Comparison of ENCODE assay signal across 8 cellular contexts in the genomic region with DNA sequence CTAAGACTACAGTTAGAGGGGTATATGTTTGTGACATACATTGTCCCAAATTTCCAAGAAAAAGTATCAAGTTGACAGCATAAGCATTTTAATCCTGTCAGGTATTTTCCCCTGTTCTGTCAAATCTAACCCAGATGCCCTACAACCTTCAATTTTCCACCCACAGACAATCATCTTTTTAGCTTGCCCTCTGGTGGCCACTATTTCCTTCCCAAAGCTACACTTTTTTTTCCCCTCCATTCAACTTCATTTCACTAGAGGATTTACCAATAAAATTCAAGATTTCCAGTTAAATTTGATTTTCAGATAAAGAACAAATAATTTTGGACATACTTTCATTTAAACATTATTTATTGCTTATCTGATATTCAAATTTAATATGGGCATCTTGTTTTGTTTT.
DNase-seq lines count a peak whose midpoint lies in the region; ATAC-seq and TF ChIP-seq lines count a peak whose summit lies in the region.

No MANE protein-coding gene starts in this region.

- no peak overlapping the region for H2BK15ac ChIP-seq in mesenchymal stem cell (ENCODE audit: low read depth, poor library complexity, severe bottlenecking)

- no peak overlapping the region for H3K9ac ChIP-seq in mesenchymal stem cell (ENCODE audit: low read length)

- H2BK12ac ChIP-seq in mesenchymal stem cell (ENCODE audit: low read length in 2 of 2): no peak overlapping the region

- H4K8ac ChIP-seq in mesenchymal stem cell (ENCODE audit: low read length): no peak overlapping the region

- H3K4ac ChIP-seq in mesenchymal stem cell (ENCODE audit: low read depth in 1 of 2, low read length in 2 of 2): no peak overlapping the region

- no peak overlapping the region for H2BK5ac ChIP-seq in mesenchymal stem cell (ENCODE audit: low read depth, low read length, poor library complexity, severe bottlenecking)

- TF ChIP-seq RAD21 in Ishikawa (IDR thresholded peaks at IDR 0.05; ENCODE audit: low read depth): peak; percentile 40

- TF ChIP-seq POLR2A in adrenal gland (IDR thresholded peaks at IDR 0.05): no peak

- H2BK120ac ChIP-seq in mesenchymal stem cell (ENCODE audit: low read depth, low read length): no peak overlapping the region

- peak; percentile 20 for DNase-seq in DMS114 treated with DMSO at 0.1 percent for 48 hours (lab: John Stamatoyannopoulos, UW; ENCODE audit: unreplicated experiment)
- DNase-seq in adrenal gland: peak in 3 of 7 donors; percentile 25 to 33 (median 31)
- peak; percentile 40 for DNase-seq in mesenchymal stem cell
- DNase-seq in ecto neural progenitor cell (ENCODE audit: low spot score): no peak
- DNase-seq in NCI-H187 (lab: John Stamatoyannopoulos, UW): no peak

- H3K27ac ChIP-seq in adrenal gland (no peak overlapping the region), mesenchymal stem cell (ENCODE audit: low read length, poor library complexity, severe bottlenecking) (no peak overlapping the region)

- no peak overlapping the region for H2AK5ac ChIP-seq in mesenchymal stem cell (ENCODE audit: low read length, severe bottlenecking)

- H3K18ac ChIP-seq in mesenchymal stem cell (ENCODE audit: low read depth in 1 of 2, low read length in 2 of 2): no peak overlapping the region

- H3K4me2 ChIP-seq in mesenchymal stem cell (ENCODE audit: low read length, poor library complexity, severe bottlenecking): no peak overlapping the region

- H4K91ac ChIP-seq in mesenchymal stem cell (ENCODE audit: low read length): no peak overlapping the region

- no peaks in the 10 kb centered on the region for H3K79me1 ChIP-seq in mesenchymal stem cell (replicated peaks; ENCODE audit: low read length, poor library complexity, severe bottlenecking)

- no peak overlapping the region for H2AFZ ChIP-seq in mesenchymal stem cell (ENCODE audit: low read depth, low read length)

- H3K4me3 ChIP-seq in adrenal gland (no peak overlapping the region), mesenchymal stem cell (ENCODE audit: insufficient read depth in 1 of 2, low read depth in 1 of 2, low read length in 2 of 2) (no peak overlapping the region)

- no peak for TF ChIP-seq EP300 in Ishikawa (IDR thresholded peaks at IDR 0.05; ENCODE audit: borderline replicate concordance)

- H3K36me3 ChIP-seq in adrenal gland (replicated peaks in 1 of 2) (no peaks in the 10 kb centered on the region), mesenchymal stem cell (ENCODE audit: control insufficient read depth in 1 of 2, insufficient read depth in 2 of 2, low read depth in 1 of 2, low read length in 2 of 2) (no peaks in the 10 kb centered on the region)

- H3K14ac ChIP-seq in mesenchymal stem cell (ENCODE audit: low read length in 2 of 2): no peak overlapping the region

- H3K27me3 ChIP-seq in adrenal gland (no peaks in the 10 kb centered on the region), mesenchymal stem cell (ENCODE audit: control insufficient read depth in 1 of 2, insufficient read depth in 1 of 2, low read length in 2 of 2) (no peaks in the 10 kb centered on the region)

- TF ChIP-seq CTCF in adrenal gland (IDR thresholded peaks at IDR 0.05): peak; percentile 45 to 70 (median 56)

- intact Hi-C loops in adrenal gland (cut with DNase I): no loop called here

- no peak overlapping the region for H3K23ac ChIP-seq in mesenchymal stem cell (ENCODE audit: low read length in 2 of 2)

- H3K4me1 ChIP-seq in adrenal gland (replicated peaks in 1 of 2): no peaks in the 10 kb centered on the region
- H3K4me1 ChIP-seq in mesenchymal stem cell (ENCODE audit: control insufficient read depth, insufficient read depth, low read depth, low read length): no peaks in the 10 kb centered on the region

- H3K9me3 ChIP-seq in adrenal gland (replicated peaks in 1 of 3): no peaks in the 10 kb centered on the region
- peaks cover 4% of the 10 kb centered on the region for H3K9me3 ChIP-seq in mesenchymal stem cell (ENCODE audit: control insufficient read depth, low read length)

- ATAC-seq in HG02840 (IDR thresholded peaks at IDR 0.05; ENCODE audit: low FRiP score, unreplicated experiment): no peak
- ATAC-seq in GM19467 (IDR thresholded peaks at IDR 0.05; ENCODE audit: unreplicated experiment): no peak

TF ChIP-seq in Ishikawa, 13 proteins besides CTCF, POLR2A, EP300 and RAD21:
- no peak for TF ChIP-seq CEBPB (IDR thresholded peaks at IDR 0.05)
- no peak for TF ChIP-seq EGR1 (IDR thresholded peaks at IDR 0.05)
- no peak for TF ChIP-seq ZBTB7A (IDR thresholded peaks at IDR 0.05; ENCODE audit: low read depth)
- TF ChIP-seq FOXM1 (IDR thresholded peaks at IDR 0.05; ENCODE audit: borderline replicate concordance, low read depth): no peak
- TF ChIP-seq, protein P1, sequence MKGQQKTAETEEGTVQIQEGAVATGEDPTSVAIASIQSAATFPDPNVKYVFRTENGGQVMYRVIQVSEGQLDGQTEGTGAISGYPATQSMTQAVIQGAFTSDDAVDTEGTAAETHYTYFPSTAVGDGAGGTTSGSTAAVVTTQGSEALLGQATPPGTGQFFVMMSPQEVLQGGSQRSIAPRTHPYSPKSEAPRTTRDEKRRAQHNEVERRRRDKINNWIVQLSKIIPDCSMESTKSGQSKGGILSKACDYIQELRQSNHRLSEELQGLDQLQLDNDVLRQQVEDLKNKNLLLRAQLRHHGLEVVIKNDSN (IDR thresholded peaks at IDR 0.05): no peak
- TF ChIP-seq TEAD4 (IDR thresholded peaks at IDR 0.05): no peak
- TF ChIP-seq YY1 (IDR thresholded peaks at IDR 0.05; ENCODE audit: low read depth): no peak
- TF ChIP-seq, protein P2, sequence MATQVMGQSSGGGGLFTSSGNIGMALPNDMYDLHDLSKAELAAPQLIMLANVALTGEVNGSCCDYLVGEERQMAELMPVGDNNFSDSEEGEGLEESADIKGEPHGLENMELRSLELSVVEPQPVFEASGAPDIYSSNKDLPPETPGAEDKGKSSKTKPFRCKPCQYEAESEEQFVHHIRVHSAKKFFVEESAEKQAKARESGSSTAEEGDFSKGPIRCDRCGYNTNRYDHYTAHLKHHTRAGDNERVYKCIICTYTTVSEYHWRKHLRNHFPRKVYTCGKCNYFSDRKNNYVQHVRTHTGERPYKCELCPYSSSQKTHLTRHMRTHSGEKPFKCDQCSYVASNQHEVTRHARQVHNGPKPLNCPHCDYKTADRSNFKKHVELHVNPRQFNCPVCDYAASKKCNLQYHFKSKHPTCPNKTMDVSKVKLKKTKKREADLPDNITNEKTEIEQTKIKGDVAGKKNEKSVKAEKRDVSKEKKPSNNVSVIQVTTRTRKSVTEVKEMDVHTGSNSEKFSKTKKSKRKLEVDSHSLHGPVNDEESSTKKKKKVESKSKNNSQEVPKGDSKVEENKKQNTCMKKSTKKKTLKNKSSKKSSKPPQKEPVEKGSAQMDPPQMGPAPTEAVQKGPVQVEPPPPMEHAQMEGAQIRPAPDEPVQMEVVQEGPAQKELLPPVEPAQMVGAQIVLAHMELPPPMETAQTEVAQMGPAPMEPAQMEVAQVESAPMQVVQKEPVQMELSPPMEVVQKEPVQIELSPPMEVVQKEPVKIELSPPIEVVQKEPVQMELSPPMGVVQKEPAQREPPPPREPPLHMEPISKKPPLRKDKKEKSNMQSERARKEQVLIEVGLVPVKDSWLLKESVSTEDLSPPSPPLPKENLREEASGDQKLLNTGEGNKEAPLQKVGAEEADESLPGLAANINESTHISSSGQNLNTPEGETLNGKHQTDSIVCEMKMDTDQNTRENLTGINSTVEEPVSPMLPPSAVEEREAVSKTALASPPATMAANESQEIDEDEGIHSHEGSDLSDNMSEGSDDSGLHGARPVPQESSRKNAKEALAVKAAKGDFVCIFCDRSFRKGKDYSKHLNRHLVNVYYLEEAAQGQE (IDR thresholded peaks at IDR 0.05; ENCODE audit: low read depth): no peak
- TF ChIP-seq CREB1 (IDR thresholded peaks at IDR 0.05; ENCODE audit: low read depth): no peak
- no peak for TF ChIP-seq TCF12 (IDR thresholded peaks at IDR 0.05; ENCODE audit: low read depth)
- no peak for TF ChIP-seq TAF1 (IDR thresholded peaks at IDR 0.05; ENCODE audit: low read depth)
- TF ChIP-seq, protein P3, sequence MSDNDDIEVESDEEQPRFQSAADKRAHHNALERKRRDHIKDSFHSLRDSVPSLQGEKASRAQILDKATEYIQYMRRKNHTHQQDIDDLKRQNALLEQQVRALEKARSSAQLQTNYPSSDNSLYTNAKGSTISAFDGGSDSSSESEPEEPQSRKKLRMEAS (IDR thresholded peaks at IDR 0.05): no peak
- TF ChIP-seq NFIC (IDR thresholded peaks at IDR 0.05): no peak

Comparison
In these comparisons a context has a peak if more than half of its experiments do, and no peak if none do; other contexts are left out.
1. DNase-seq: peak in DMS114 treated with DMSO at 0.1 percent for 48 hours (single experiment) and mesenchymal stem cell (single experiment); none in ecto neural progenitor cell (single experiment) and NCI-H187 (0 of 2).